In the genomic region with DNA sequence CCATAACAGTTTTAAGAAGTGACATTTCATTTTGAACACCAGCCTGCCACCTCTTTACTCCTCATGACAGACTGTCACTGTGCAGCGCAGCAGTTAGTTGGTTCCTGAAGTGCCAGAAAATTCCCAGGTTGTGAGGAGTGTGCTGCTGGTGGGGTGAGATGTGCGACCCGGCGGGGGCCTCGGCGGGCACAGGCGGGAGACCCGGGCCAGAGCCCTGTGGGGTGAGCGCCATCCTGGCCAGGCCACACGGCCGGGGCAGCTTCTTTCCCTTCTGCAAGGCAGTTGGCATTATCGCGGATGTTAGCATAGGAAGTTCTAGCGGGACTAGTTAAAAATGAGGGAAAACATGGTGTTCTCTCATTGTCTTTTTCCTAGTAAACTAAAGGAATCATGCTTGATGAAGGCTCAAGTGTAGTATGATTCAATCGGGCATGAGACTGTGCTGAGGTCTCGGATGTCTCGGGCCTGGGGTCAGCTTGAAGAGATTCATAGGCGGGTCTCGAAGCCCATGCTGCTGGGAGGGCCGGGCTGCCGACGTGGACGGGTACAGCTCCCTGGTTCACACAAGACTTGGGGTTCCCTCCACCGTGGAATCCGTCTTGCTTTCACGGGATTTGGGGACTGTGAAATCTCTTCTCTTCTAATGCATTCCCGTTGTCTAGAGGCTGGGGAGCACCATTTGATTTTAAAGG, we compare ENCODE assay signal across 32 cellular contexts.
"Had no signal": no experiment of that assay in that cellular context is flagged by ENCODE, and none has a peak within 500 bp of the region (broad histone marks: within the 10 kb centered on the region; RNA-seq: fewer than 3 reads in every experiment).

No MANE protein-coding gene starts in this region.

- H3K4me2 ChIP-seq: KMS-11, PC-9 had no signal

- ATAC-seq: activated CD8-positive, alpha-beta memory T cell treated with anti-CD3 and anti-CD28 coated beads, Interleukin-2, amount 10 ng/mL, durations not matched to agents 7 days and 5 days had no signal

- H2AFZ ChIP-seq: PC-9 had no signal

- FAIRE-seq: RCC 7860 had no signal

- DNase-seq: activated CD4-positive, alpha-beta memory T cell treated with anti-CD3 and anti-CD28 coated beads, Interleukin-2, amount 10 ng/mL, durations not matched to agents 7 days and 5 days; activated CD4-positive, alpha-beta T cell treated with anti-CD3 and anti-CD28 coated beads for 1 hour; activated CD4-positive, alpha-beta T cell treated with anti-CD3 and anti-CD28 coated beads for 48 hours; activated CD4-positive, CD25-positive, alpha-beta regulatory T cell; activated CD8-positive, alpha-beta memory T cell treated with anti-CD3 and anti-CD28 coated beads for 24 hours; activated CD8-positive, alpha-beta memory T cell treated with anti-CD3 and anti-CD28 coated beads, Interleukin-2, amount 50 U/mL, for 48 hours; activated effector memory CD4-positive, alpha-beta T cell treated with Interleukin-2 at 50 U/mL for 16 hours; activated naive CD8-positive, alpha-beta T cell treated with anti-CD3 and anti-CD28 coated beads, Interleukin-2, amount 10 ng/mL, durations not matched to agents 7 days and 5 days; activated T-cell treated with anti-CD3 and anti-CD28 coated beads, Interleukin-2, amount 50 U/mL, for 48 hours; amygdala; MM.1S; MV-4-11; NCI-H1092; NCI-H1436 treated with DMSO at 0.1 percent for 48 hours; NCI-H1694 treated with DMSO at 0.1 percent for 48 hours; NCI-H2029; NCI-H345; NCI-H510A; NCI-H748 treated with DMSO at 0.1 percent for 48 hours; NK-92 treated with Interleukin-12 subunit alpha and Interleukin-12 subunit beta, amount 100 ng/mL, for 24 hours; PC-9; SHP77; SJCRH30; T1000; WERI-Rb-1 had no signal

- H3K9me3 ChIP-seq: ascending aorta, SJCRH30 had no signal

- H3K9ac ChIP-seq: KMS-11 had no signal

- H3K4me1 ChIP-seq: SJCRH30 had no signal

- H3K4me3 ChIP-seq: ascending aorta, cardiac muscle cell, PC-9, SJCRH30, SK-N-MC had no signal

- H3K27me3 ChIP-seq: ascending aorta, cardiac muscle cell, SJCRH30 had no signal

- H3K36me3 ChIP-seq: ascending aorta, cardiac muscle cell, SJCRH30, WERI-Rb-1 had no signal

- H3K27ac ChIP-seq: ascending aorta, cardiac muscle cell, KMS-11, PC-9, RWPE1, SJCRH30, SK-N-MC, WERI-Rb-1 had no signal
